Comparison of ENCODE assay signal across 8 cellular contexts in the genomic region with DNA sequence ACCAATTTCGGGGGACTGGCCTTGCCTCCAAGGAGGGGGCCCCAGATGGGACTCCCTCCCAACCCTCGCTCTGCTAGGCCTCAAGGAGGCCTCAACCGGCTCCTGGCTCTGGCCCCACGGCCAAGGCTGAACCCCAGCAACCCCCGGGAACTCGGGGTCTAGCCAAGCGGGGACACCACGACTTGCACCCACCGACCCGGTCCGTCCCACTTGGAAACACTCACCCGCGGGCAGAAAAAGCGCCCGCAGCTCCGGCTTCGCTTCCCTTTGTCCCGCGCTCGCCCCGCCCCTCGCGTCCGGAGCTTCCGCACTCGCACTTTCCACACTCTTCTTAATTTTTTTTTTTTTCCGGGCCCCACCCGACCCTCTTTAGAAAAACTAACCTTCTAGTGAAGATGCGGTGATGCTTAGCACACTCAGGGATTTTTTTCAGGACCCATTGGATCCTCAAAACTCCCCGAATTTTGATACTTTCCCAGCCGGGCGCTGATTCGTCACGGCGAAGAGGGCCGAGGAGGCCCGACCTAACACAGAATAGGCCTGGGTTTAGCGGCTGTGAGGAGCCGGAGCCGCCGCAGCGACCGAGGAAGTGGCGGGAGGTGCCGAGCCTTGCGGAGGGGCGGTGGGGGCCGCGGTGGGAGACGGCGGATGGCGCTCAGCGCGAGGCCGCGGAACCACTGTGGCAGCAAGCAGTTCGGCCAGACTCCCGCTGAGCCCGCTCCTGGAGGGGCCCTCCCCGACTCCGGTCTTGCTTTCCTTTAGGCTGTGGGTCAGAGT. TPM values are rescaled to one million over a fixed set of nuclear protein-coding genes. Genes with fewer than 3 reads are reported as not detected.
DNase-seq lines count a peak whose midpoint lies in the region; ATAC-seq, FAIRE-seq and TF ChIP-seq lines count a peak whose summit lies in the region.

A gene (minus strand): TSS at position 270 of the 777 bp plus-strand sequence. CDS start 2,016 bp downstream, outside the sequence.

- peaks cover 15% of the 10 kb centered on the region for H3K4me1 ChIP-seq in keratinocyte (ENCODE audit: control insufficient read depth, extremely low read depth, insufficient read depth, low read length)

- peak within 1 kb of the TSS; percentile 97 for H3K4me3 Mint-ChIP-seq in central memory CD8-positive, alpha-beta T cell

- H3K9ac ChIP-seq in keratinocyte (ENCODE audit: control insufficient read depth, extremely low read depth, insufficient read depth, low read length), result peak within 1 kb of the TSS; percentile 98

- no peak for FAIRE-seq in keratinocyte (lab: Jason Lieb, UNC)

- peak within 1 kb of the TSS; percentile 88 for H3K27ac ChIP-seq in keratinocyte (ENCODE audit: control insufficient read depth, insufficient read depth, low read length)

- no peaks in the 10 kb centered on the region for H4K20me1 ChIP-seq in keratinocyte (ENCODE audit: control insufficient read depth, extremely low read depth, insufficient read depth, low read length)

- no peak for TF ChIP-seq CTCF in keratinocyte (optimal IDR thresholded peaks at IDR 0.05 in 1 of 3, IDR thresholded peaks at IDR 0.05 in 1 of 3, conservative IDR thresholded peaks at IDR 0.05 in 1 of 3; ENCODE audit: extremely low read depth in 1 of 3, insufficient read depth in 2 of 3, low read length in 3 of 3)

- DNase-seq in NCI-H2227 treated with DMSO at 0.1 percent for 48 hours (lab: John Stamatoyannopoulos, UW), result peak; percentile 86
- DNase-seq in activated CD4-positive, CD25-positive, alpha-beta regulatory T cell treated with anti-CD3 and anti-CD28 coated beads, Interleukin-2, amount 50 U/mL, for 72 hours, result peak; percentile 77
- peak; percentile 70 to 71 for DNase-seq in central memory CD8-positive, alpha-beta T cell (ENCODE audit: low spot score in 2 of 2)
- no peak for DNase-seq in keratinocyte (ENCODE audit: low read depth, low spot score)
- DNase-seq in stimulated activated CD4-positive, alpha-beta T cell treated with anti-CD3 and anti-CD28 coated beads, Interleukin-12 subunit alpha, Interleukin-12 subunit beta, amount 100 ng/mL, for 4 hours, result peak; percentile 65

- peaks cover 36% of the 10 kb centered on the region for H3K79me2 ChIP-seq in keratinocyte (ENCODE audit: control insufficient read depth, insufficient read depth, low read length)

- ATAC-seq in GM18505 (IDR thresholded peaks at IDR 0.05; ENCODE audit: unreplicated experiment) (peak; percentile 67), HG03045 (IDR thresholded peaks at IDR 0.05; ENCODE audit: unreplicated experiment) (peak; percentile 76), HG03095 (IDR thresholded peaks at IDR 0.05; ENCODE audit: unreplicated experiment) (no peak)
- ATAC-seq in central memory CD8-positive, alpha-beta T cell (replicated peaks; ENCODE audit: extremely low read depth, poor library complexity, severe bottlenecking), result peak; percentile 72

- dilution Hi-C loops in keratinocyte (cut with MboI; ENCODE audit: extremely low pct_ligation_motif_present, low sequenced_read_pairs), result no loop called here

- H3K4me1 Mint-ChIP-seq in central memory CD8-positive, alpha-beta T cell, result peaks cover 40% of the 10 kb centered on the region

- peak within 1 kb of the TSS; percentile 100 for H3K27ac Mint-ChIP-seq in central memory CD8-positive, alpha-beta T cell (ENCODE audit: low read depth)

- peaks cover 38% of the 10 kb centered on the region for H3K36me3 Mint-ChIP-seq in central memory CD8-positive, alpha-beta T cell (ENCODE audit: insufficient read depth)

- peak within 1 kb of the TSS; percentile 100 for H3K4me2 ChIP-seq in keratinocyte (ENCODE audit: control insufficient read depth, extremely low read depth, insufficient read depth, low read depth, low read length)

- no peaks in the 10 kb centered on the region for H3K9me1 ChIP-seq in keratinocyte (ENCODE audit: control insufficient read depth, extremely low read depth, insufficient read depth, low read length)

- no peaks in the 10 kb centered on the region for H3K27me3 Mint-ChIP-seq in central memory CD8-positive, alpha-beta T cell

- H3K9me3 ChIP-seq in keratinocyte (ENCODE audit: control insufficient read depth, low read depth, low read length), result no peaks in the 10 kb centered on the region

- H3K9me3 Mint-ChIP-seq in central memory CD8-positive, alpha-beta T cell, result no peaks in the 10 kb centered on the region

- peaks cover under 1 to 2% of the 10 kb centered on the region in 2 experiments for H3K36me3 ChIP-seq in keratinocyte (ENCODE audit: control insufficient read depth in 2 of 2, extremely low read depth in 1 of 2, insufficient read depth in 2 of 2, low read length in 2 of 2)

- H3K4me3 ChIP-seq in keratinocyte (ENCODE audit: control insufficient read depth in 2 of 3, extremely low read depth in 1 of 3, insufficient read depth in 2 of 3, low read depth in 1 of 3, low read length in 3 of 3), result peak within 1 kb of the TSS; percentile 75 to 95 (median 91)

- H2AFZ ChIP-seq in keratinocyte (ENCODE audit: control insufficient read depth, low read length), result peak within 1 kb of the TSS; percentile 96

- no peaks in the 10 kb centered on the region for H3K27me3 ChIP-seq in keratinocyte (ENCODE audit: control insufficient read depth, extremely low read depth, insufficient read depth, low read length)

- peak; percentile 70 for TF ChIP-seq POLR2A in GM18505 (IDR thresholded peaks at IDR 0.05; ENCODE audit: borderline replicate concordance, extremely low read depth, insufficient read depth, insufficient read length)

RNA-seq across cellular contexts. Expression of the gene that starts here (rescaled TPM):
- polyA plus RNA-seq in keratinocyte, result 38.9 to 60.6 TPM (median 58.4 TPM) in 3 replicates
- 131 TPM for polyA plus RNA-seq in keratinocyte (2011; ENCODE audit: low read depth)
- 44.4 and 57.0 TPM in 2 replicates for polyA plus RNA-seq in keratinocyte (2011; cell fraction: cytosol; rRNA removed)
- polyA plus RNA-seq in keratinocyte (2011; cell fraction: nucleus; rRNA removed), result 32.3 and 40.1 TPM in 2 replicates
- polyA plus RNA-seq in keratinocyte (2012; ENCODE audit: low replicate concordance), result 42.3 and 91.8 TPM in 2 replicates
- polyA minus RNA-seq in keratinocyte, result 16.5 to 41.6 TPM (median 25.3 TPM) in 3 replicates
- polyA minus RNA-seq in keratinocyte (2011; cell fraction: cytosol; rRNA and poly(A)+ RNA removed), result 12.7 TPM
- 9.3 and 20.3 TPM in 2 replicates for polyA minus RNA-seq in keratinocyte (2011; cell fraction: nucleus; rRNA and poly(A)+ RNA removed)
